10 cellular contexts compared by ENCODE assay signal in the genomic region with DNA sequence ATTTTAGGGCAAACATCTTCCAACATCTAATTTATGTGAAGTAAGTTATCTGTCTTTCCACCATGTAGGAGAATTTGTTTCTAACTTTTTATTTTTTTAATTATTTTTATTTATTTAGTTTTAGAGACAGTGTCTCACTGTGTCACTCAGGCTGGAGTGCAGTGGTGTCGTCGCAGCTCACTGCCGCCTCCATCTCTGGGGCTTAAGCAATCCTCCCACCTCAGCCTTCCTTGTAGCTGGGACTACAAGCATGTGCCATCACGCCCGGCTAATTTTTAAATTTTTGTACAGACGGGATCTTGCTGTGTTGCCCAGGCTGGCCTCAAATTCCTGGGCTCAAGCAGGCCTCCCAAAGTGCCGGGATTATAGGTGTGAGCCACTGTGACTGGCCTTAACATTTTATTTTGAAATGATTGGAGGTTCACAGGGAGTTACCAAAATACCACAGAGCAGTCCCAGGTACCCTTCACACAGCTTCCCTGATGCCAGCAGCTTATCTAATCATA. TPM values are rescaled to one million over a fixed set of nuclear protein-coding genes. Genes with fewer than 3 reads are reported as not detected.
"Had no signal": no experiment of that assay in that cellular context is flagged by ENCODE, and none has a peak within 500 bp of the region (broad histone marks: within the 10 kb centered on the region; RNA-seq: fewer than 3 reads in every experiment).

No MANE protein-coding gene starts in this region.

- FAIRE-seq: H1, H54 had no signal

- H3K9me3 ChIP-seq: HAP-1 had no signal

- H3K9ac ChIP-seq: GM23248 had no signal

- DNase-seq: GM23248, GOT3, H7, H9, HCEC 1CT, HFFc6 had no signal

- H3K4me3 ChIP-seq: GM23248, GM23338, HAP-1 had no signal

- H3K36me3 ChIP-seq: HAP-1 had no signal

- H3K27ac ChIP-seq: GM23248 had no signal

- H2AFZ ChIP-seq: GM23248, GM23338 had no signal

- ATAC-seq: GM23338 had no signal

RNA-seq across cellular contexts. Expression of gene CELF5, which starts 58.8 kb away (rescaled TPM):
- polyA plus RNA-seq: GM23248 had no signal
